In the genomic region with DNA sequence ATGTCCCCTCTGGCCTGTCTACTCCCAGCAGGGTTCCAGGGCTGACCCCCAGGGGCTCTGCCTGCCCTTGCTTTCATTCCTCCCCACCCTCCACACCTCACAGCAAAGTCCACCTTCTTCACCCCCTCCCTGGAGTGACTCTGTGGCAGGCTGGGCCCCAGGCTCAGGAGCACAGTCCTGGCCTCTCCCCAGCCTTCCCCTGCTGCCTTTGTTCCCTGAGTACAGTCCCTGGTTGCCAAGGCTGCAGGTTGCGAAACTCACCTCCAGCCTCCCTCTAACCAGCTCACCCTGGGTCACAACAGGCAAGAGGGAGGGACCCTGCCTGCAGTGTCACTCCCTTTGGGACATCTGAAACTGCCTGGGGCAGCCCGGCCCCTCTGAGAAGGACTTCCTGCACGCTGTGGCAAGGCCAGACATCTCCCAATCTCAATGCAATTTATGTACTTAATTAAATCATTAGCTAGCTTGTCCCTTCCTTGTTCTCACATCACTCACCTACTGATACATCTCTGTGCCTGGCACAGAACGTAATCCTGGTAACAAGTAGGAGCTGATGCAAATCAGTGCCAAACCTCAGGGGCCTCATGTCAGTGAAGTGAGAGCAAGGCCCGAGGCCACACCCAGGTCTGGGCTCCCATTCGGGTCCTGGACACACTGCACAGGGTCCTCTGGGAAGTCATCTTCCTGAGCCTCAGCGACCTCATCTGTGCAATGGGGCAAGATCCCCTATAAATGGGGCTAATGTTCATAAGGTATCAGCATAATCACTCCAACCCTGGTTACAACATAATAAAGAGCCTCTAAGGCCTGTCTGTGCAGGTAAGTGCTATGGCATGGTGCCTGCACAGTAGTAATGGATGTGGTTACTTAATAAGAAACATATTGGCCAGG, we compare ENCODE assay signal across 9 cellular contexts. TPM values are rescaled to one million over a fixed set of nuclear protein-coding genes. Genes with fewer than 3 reads are reported as not detected.
DNase-seq lines count a peak whose midpoint lies in the region; ATAC-seq, FAIRE-seq and TF ChIP-seq lines count a peak whose summit lies in the region.
"Had no signal": no experiment of that assay in that cellular context is flagged by ENCODE, and none has a peak within 500 bp of the region (broad histone marks: within the 10 kb centered on the region; RNA-seq: fewer than 3 reads in every experiment).

No MANE protein-coding gene starts in this region.

- peak overlapping the region; percentile 84 for H4K91ac ChIP-seq in mesenchymal stem cell (ENCODE audit: low read length)

- no peak overlapping the region for H2BK120ac ChIP-seq in mesenchymal stem cell (ENCODE audit: low read depth, low read length)

- no peak overlapping the region for H2BK15ac ChIP-seq in mesenchymal stem cell (ENCODE audit: low read depth, poor library complexity, severe bottlenecking)

- H3K23ac ChIP-seq in mesenchymal stem cell (ENCODE audit: low read length in 2 of 2) = peak overlapping the region in 1 of 2 experiments; percentile 5

- H2BK12ac ChIP-seq in mesenchymal stem cell (ENCODE audit: low read length in 2 of 2) = no peak overlapping the region

- ATAC-seq in HG03097 (IDR thresholded peaks at IDR 0.05; ENCODE audit: low FRiP score, unreplicated experiment) (no peak), GM18868 (IDR thresholded peaks at IDR 0.05; ENCODE audit: unreplicated experiment) (no peak), HG03469 (IDR thresholded peaks at IDR 0.05; ENCODE audit: unreplicated experiment) (no peak)

- H3K4me1 ChIP-seq in KMS-11 (ENCODE audit: low read depth, poor library complexity, severe bottlenecking) (peaks cover 58% of the 10 kb centered on the region), adipocyte (ENCODE audit: control insufficient read depth, insufficient read depth, low read length) (peaks cover 13% of the 10 kb centered on the region), mesenchymal stem cell (ENCODE audit: control insufficient read depth, insufficient read depth, low read depth, low read length) (peaks cover 7% of the 10 kb centered on the region)

- H3K14ac ChIP-seq in mesenchymal stem cell (ENCODE audit: low read length in 2 of 2) = peak overlapping the region in 1 of 2 experiments; percentile 62

- peak overlapping the region in 1 of 2 experiments; percentile 70 for H3K18ac ChIP-seq in mesenchymal stem cell (ENCODE audit: low read depth in 1 of 2, low read length in 2 of 2)

- H3K9ac ChIP-seq in KMS-11 (peak overlapping the region; percentile 60), adipocyte (ENCODE audit: low read length) (no peak overlapping the region), mesenchymal stem cell (ENCODE audit: low read length) (peak overlapping the region; percentile 41)

- no peaks in the 10 kb centered on the region for H3K79me1 ChIP-seq in mesenchymal stem cell (replicated peaks; ENCODE audit: low read length, poor library complexity, severe bottlenecking)

- H3K27me3 ChIP-seq in KMS-11 (ENCODE audit: insufficient read depth, low read depth) (no peaks in the 10 kb centered on the region), adipocyte (replicated peaks; ENCODE audit: control insufficient read depth, insufficient read depth, low read length) (peaks cover 5% of the 10 kb centered on the region), mesenchymal stem cell (ENCODE audit: control insufficient read depth in 1 of 2, insufficient read depth in 1 of 2, low read length in 2 of 2) (peaks cover 8 to 16% of the 10 kb centered on the region in 2 experiments)
- H3K27me3 ChIP-seq: heart right ventricle had no signal

- H3K27ac ChIP-seq in KMS-11 (peak overlapping the region; percentile 91), mesenchymal stem cell (ENCODE audit: low read length, poor library complexity, severe bottlenecking) (no peak overlapping the region)
- H3K27ac ChIP-seq: heart right ventricle had no signal

- no peak for TF ChIP-seq CTCF in KMS-11 (conservative IDR thresholded peaks at IDR 0.05; ENCODE audit: low read depth, low read length)

- peak; percentile 60 for FAIRE-seq in GM18507 (lab: Jason Lieb, UNC)

- peak overlapping the region; percentile 84 for H3K4me2 ChIP-seq in KMS-11
- no peak overlapping the region for H3K4me2 ChIP-seq in mesenchymal stem cell (ENCODE audit: low read length, poor library complexity, severe bottlenecking)

- no peaks in the 10 kb centered on the region for H3K79me2 ChIP-seq in KMS-11 (ENCODE audit: insufficient read depth, low read depth)

- H3K9me3 ChIP-seq in adipocyte (ENCODE audit: control insufficient read depth, low read length) (no peaks in the 10 kb centered on the region), mesenchymal stem cell (ENCODE audit: control insufficient read depth, low read length) (no peaks in the 10 kb centered on the region)

- DNase-seq in GM18507 (ENCODE audit: extremely low spot score, insufficient read length, low read depth) = no peak
- DNase-seq in adipocyte (ENCODE audit: low read depth) = peak; percentile 73
- peak; percentile 57 for DNase-seq in mesenchymal stem cell
- DNase-seq in GOT3 (lab: John Stamatoyannopoulos, UW) = no peak
- DNase-seq: heart right ventricle had no signal

- H2AK5ac ChIP-seq in mesenchymal stem cell (ENCODE audit: low read length, severe bottlenecking) = no peak overlapping the region

- H4K8ac ChIP-seq in mesenchymal stem cell (ENCODE audit: low read length) = peak overlapping the region; percentile 88

- H3K4ac ChIP-seq in mesenchymal stem cell (ENCODE audit: low read depth in 1 of 2, low read length in 2 of 2) = no peak overlapping the region

- H3K4me3 ChIP-seq in KMS-11 (IDR thresholded peaks at IDR 0.05; ENCODE audit: insufficient read depth, low read depth, low read length) (no peak overlapping the region), adipocyte (ENCODE audit: low read length) (no peak overlapping the region), mesenchymal stem cell (ENCODE audit: insufficient read depth in 1 of 2, low read depth in 1 of 2, low read length in 2 of 2) (no peak overlapping the region)
- H3K4me3 ChIP-seq: heart right ventricle had no signal

- no peak overlapping the region for H2BK5ac ChIP-seq in mesenchymal stem cell (ENCODE audit: low read depth, low read length, poor library complexity, severe bottlenecking)

- H2AFZ ChIP-seq in KMS-11 (ENCODE audit: low read depth) = peak overlapping the region; percentile 87
- no peak overlapping the region for H2AFZ ChIP-seq in mesenchymal stem cell (ENCODE audit: low read depth, low read length)

- no peaks in the 10 kb centered on the region for H3K36me3 ChIP-seq in KMS-11 (ENCODE audit: insufficient read depth)
- H3K36me3 ChIP-seq in adipocyte (ENCODE audit: control insufficient read depth, insufficient read depth, low read length, severe bottlenecking) = no peaks in the 10 kb centered on the region
- H3K36me3 ChIP-seq in mesenchymal stem cell (ENCODE audit: control insufficient read depth in 1 of 2, insufficient read depth in 2 of 2, low read depth in 1 of 2, low read length in 2 of 2) = no peaks in the 10 kb centered on the region
- H3K36me3 ChIP-seq: heart right ventricle had no signal

- no peaks in the 10 kb centered on the region for H4K20me1 ChIP-seq in KMS-11 (ENCODE audit: insufficient read depth)

- 83% methylated on average over 5 of the region's 7 CpGs for WGBS in mesenchymal stem cell

RNA-seq across cellular contexts. Expression of gene TRIM14, which starts 27.3 kb away (rescaled TPM):
- 8.1 TPM for polyA plus RNA-seq in mesenchymal stem cell (2013, experiment 1 of 2)
- 8.1 TPM for polyA plus RNA-seq in mesenchymal stem cell (2013, experiment 2 of 2)

RNA-seq across cellular contexts. Expression of gene CORO2A, which starts 46.1 kb away (rescaled TPM):
- 2.3 TPM for polyA plus RNA-seq in mesenchymal stem cell (2013, experiment 1 of 2)
- 2.3 TPM for polyA plus RNA-seq in mesenchymal stem cell (2013, experiment 2 of 2)

Comparison
In these comparisons a context has a peak if more than half of its experiments do, and no peak if none do; other contexts are left out.
1. DNase-seq: peak in adipocyte (single experiment) and mesenchymal stem cell (single experiment); none in GM18507 (single experiment) and GOT3 (single experiment).